Comparison of ENCODE assay signal across 12 cellular contexts in genomic region chr18:65751145-65752085, GRCh38. TPM values are rescaled to one million over a fixed set of nuclear protein-coding genes. Genes with fewer than 3 reads are reported as not detected.
DNase-seq lines count a peak whose midpoint lies in the region; ATAC-seq and TF ChIP-seq lines count a peak whose summit lies in the region.
"Had no signal": no experiment of that assay in that cellular context is flagged by ENCODE, and none has a peak within 500 bp of the region (broad histone marks: within the 10 kb centered on the region; RNA-seq: fewer than 3 reads in every experiment).

No MANE protein-coding gene starts in this region.

- DNase-seq in A673 (ENCODE audit: low spot score) (no peak), NCI-H1417 treated with DMSO at 0.1 percent for 48 hours (lab: John Stamatoyannopoulos, UW) (peak; percentile 86), cerebellar cortex (ENCODE audit: low spot score) (peak; percentile 71), Caco-2 (no peak), HPDE6-E6E7 (ENCODE audit: extremely low spot score) (no peak)
- no peak for DNase-seq in natural killer cell treated with Interleukin-12 subunit alpha and Interleukin-12 subunit beta and Interleukin-15 and Interleukin-18, amount 100 ng/mL, for 72 hours (ENCODE audit: low spot score)
- DNase-seq: HFFc6 had no signal

- H3K4me3 ChIP-seq in A673 (ENCODE audit: low read depth, low read length, poor library complexity, severe bottlenecking): peak overlapping the region; percentile 65
- H3K4me3 ChIP-seq in Caco-2 (ENCODE audit: low read depth, low read length): no peak overlapping the region

- no peak overlapping the region for H3K27ac ChIP-seq in A673 (ENCODE audit: low read depth, low read length, poor library complexity, severe bottlenecking)

- no peak for ATAC-seq in natural killer cell treated with Interleukin-12 subunit alpha and Interleukin-12 subunit beta and Interleukin-15 and Interleukin-18, amount 100 ng/mL, for 72 hours
- no peak for ATAC-seq in HG03460 (IDR thresholded peaks at IDR 0.05; ENCODE audit: unreplicated experiment)
- ATAC-seq: HepG2 had no signal

- H3K27me3 Mint-ChIP-seq in nephron (ENCODE audit: low read depth) (peaks cover 13% of the 10 kb centered on the region), Caco-2 (ENCODE audit: insufficient read depth, unreplicated experiment) (no peaks in the 10 kb centered on the region)
- H3K27me3 Mint-ChIP-seq in natural killer cell treated with Interleukin-12 subunit alpha and Interleukin-12 subunit beta and Interleukin-15 and Interleukin-18, amount 100 ng/mL, for 72 hours: peaks cover 6 to 10% of the 10 kb centered on the region in 2 donors

- no peaks in the 10 kb centered on the region for H3K36me3 Mint-ChIP-seq in nephron (ENCODE audit: low read depth)
- peaks cover 12% of the 10 kb centered on the region for H3K36me3 Mint-ChIP-seq in natural killer cell treated with Interleukin-12 subunit alpha and Interleukin-12 subunit beta and Interleukin-15 and Interleukin-18, amount 100 ng/mL, for 72 hours
- H3K36me3 Mint-ChIP-seq in Caco-2 (ENCODE audit: insufficient read depth, unreplicated experiment): no peaks in the 10 kb centered on the region
- H3K36me3 Mint-ChIP-seq: CD14-positive monocyte had no signal

- peaks cover 53% of the 10 kb centered on the region for H3K4me1 Mint-ChIP-seq in nephron
- H3K4me1 Mint-ChIP-seq in natural killer cell treated with Interleukin-12 subunit alpha and Interleukin-12 subunit beta and Interleukin-15 and Interleukin-18, amount 100 ng/mL, for 72 hours (ENCODE audit: low read depth in 2 of 2): no peaks in the 10 kb centered on the region
- H3K4me1 Mint-ChIP-seq in Caco-2 (ENCODE audit: low read depth, unreplicated experiment): no peaks in the 10 kb centered on the region

- intact Hi-C loops in A673 (cut with micrococcal nuclease; ENCODE audit: unreplicated experiment) (loop anchor here (5.0 to 10.0 kb wide), 2 partner anchors 309 to 1647 kb away; no protein-coding TSS in a partner anchor), Caco-2 (cut with micrococcal nuclease; ENCODE audit: unreplicated experiment) (no loop called here)

- H3K27ac Mint-ChIP-seq in nephron (peak overlapping the region in 2 of 3 experiments; percentile 7 to 67), Caco-2 (ENCODE audit: unreplicated experiment) (no peak overlapping the region)
- no peak overlapping the region for H3K27ac Mint-ChIP-seq in natural killer cell treated with Interleukin-12 subunit alpha and Interleukin-12 subunit beta and Interleukin-15 and Interleukin-18, amount 100 ng/mL, for 72 hours
- H3K27ac Mint-ChIP-seq: CD14-positive monocyte, HFFc6 had no signal

- H3K9me3 ChIP-seq in A673 (ENCODE audit: low read depth, low read length, poor library complexity, severe bottlenecking): no peaks in the 10 kb centered on the region
- H3K9me3 ChIP-seq in Caco-2: no peaks in the 10 kb centered on the region

- H3K9me3 Mint-ChIP-seq in nephron: no peaks in the 10 kb centered on the region
- peaks cover 20% of the 10 kb centered on the region for H3K9me3 Mint-ChIP-seq in natural killer cell treated with Interleukin-12 subunit alpha and Interleukin-12 subunit beta and Interleukin-15 and Interleukin-18, amount 100 ng/mL, for 72 hours
- H3K9me3 Mint-ChIP-seq in Caco-2 (ENCODE audit: unreplicated experiment): no peaks in the 10 kb centered on the region

- peaks cover 21% of the 10 kb centered on the region for H3K4me1 ChIP-seq in A673 (ENCODE audit: insufficient read depth, low read length, poor library complexity, severe bottlenecking)
- H3K4me1 ChIP-seq in Caco-2: no peaks in the 10 kb centered on the region

- BruUV-seq in A673 (replicated peaks; lab: Mats Ljungman, UMichigan) (no TSS peak), Caco-2 (replicated peaks; lab: Mats Ljungman, UMichigan) (no TSS peak)

- H3K4me3 Mint-ChIP-seq in nephron (peak overlapping the region; percentile 88 to 92 (median 89)), Caco-2 (ENCODE audit: unreplicated experiment) (no peak overlapping the region)
- H3K4me3 Mint-ChIP-seq in natural killer cell treated with Interleukin-12 subunit alpha and Interleukin-12 subunit beta and Interleukin-15 and Interleukin-18, amount 100 ng/mL, for 72 hours: no peak overlapping the region
- H3K4me3 Mint-ChIP-seq: HFFc6 had no signal

- H3K36me3 ChIP-seq in A673 (ENCODE audit: insufficient read depth, low read length, poor library complexity, severe bottlenecking): no peaks in the 10 kb centered on the region
- H3K36me3 ChIP-seq in Caco-2 (ENCODE audit: control insufficient read depth, insufficient read depth, low read length): no peaks in the 10 kb centered on the region

- CTCF ChIA-PET in A673 (lab: Charles Lee): no interaction called here
- CTCF ChIA-PET in Caco-2 (lab: Charles Lee): no interaction called here

- H3K27me3 ChIP-seq in A673 (replicated peaks; ENCODE audit: insufficient read depth, low read depth, low read length, poor library complexity) (peaks cover 8% of the 10 kb centered on the region), Caco-2 (replicated peaks; ENCODE audit: control insufficient read depth, insufficient read depth, low read length) (no peaks in the 10 kb centered on the region)

- POLR2A ChIA-PET in A673 (lab: Charles Lee; ENCODE audit: low non-redundant PET): no interaction called here
- POLR2A ChIA-PET in Caco-2 (lab: Charles Lee): no interaction called here

- TF ChIP-seq CTCF in A673 (conservative IDR thresholded peaks at IDR 0.05; ENCODE audit: low read depth, low read length): no peak
- TF ChIP-seq CTCF in nephron (IDR thresholded peaks at IDR 0.05; ENCODE audit: unreplicated experiment in 3 of 3): no peak
- TF ChIP-seq CTCF in Caco-2 (IDR thresholded peaks at IDR 0.05; ENCODE audit: insufficient read depth in 1 of 2, low read depth in 1 of 2, low read length in 1 of 2, severe bottlenecking in 1 of 2, unreplicated experiment in 1 of 2): no peak

RNA-seq across cellular contexts. Expression of gene CDH7, which starts 0.6 kb away (rescaled TPM):
- total RNA-seq in A673 (2021) (2.1 and 2.3 TPM in 2 replicates), Caco-2 (2022) (0.16 and 0.23 TPM in 2 replicates)
- total RNA-seq in natural killer cell treated with Interleukin-12 subunit alpha and Interleukin-12 subunit beta and Interleukin-15 and Interleukin-18, amount 100 ng/mL, for 72 hours: not detected
- total RNA-seq: HepG2, HFFc6, RPMI7951 had no signal

Comparison
In these comparisons a context has a peak if more than half of its experiments do, and no peak if none do; other contexts are left out.
1. DNase-seq: peak in NCI-H1417 treated with DMSO at 0.1 percent for 48 hours (single experiment) and cerebellar cortex (single experiment); none in A673 (single experiment), natural killer cell treated with Interleukin-12 subunit alpha and Interleukin-12 subunit beta and Interleukin-15 and Interleukin-18, amount 100 ng/mL, for 72 hours (single experiment), Caco-2 (0 of 2) and HPDE6-E6E7 (single experiment).
2. H3K27ac Mint-ChIP-seq: peak in nephron (2 of 3); none in natural killer cell treated with Interleukin-12 subunit alpha and Interleukin-12 subunit beta and Interleukin-15 and Interleukin-18, amount 100 ng/mL, for 72 hours (0 of 2) and Caco-2 (single experiment).
3. H3K4me3 Mint-ChIP-seq: peak in nephron (3 of 3); none in natural killer cell treated with Interleukin-12 subunit alpha and Interleukin-12 subunit beta and Interleukin-15 and Interleukin-18, amount 100 ng/mL, for 72 hours (single experiment) and Caco-2 (single experiment).